1 cellular context compared by ENCODE assay signal in genomic region chr17:29010586-29010985, GRCh38.
TF ChIP-seq lines count a peak whose summit lies in the region.

No MANE protein-coding gene starts in this region.

TF ChIP-seq in H1, 55 proteins besides CTCF, POLR2A, EP300 and RAD21:
- no peak for TF ChIP-seq CREB1 (IDR thresholded peaks at IDR 0.05)
- TF ChIP-seq TAF1 (IDR thresholded peaks at IDR 0.05; ENCODE audit: low read depth, low read length): no peak
- peak; percentile 64 for TF ChIP-seq MAX (IDR thresholded peaks at IDR 0.05)
- TF ChIP-seq USF2 (IDR thresholded peaks at IDR 0.05; ENCODE audit: low read length): no peak
- no peak for TF ChIP-seq RXRA (IDR thresholded peaks at IDR 0.05; ENCODE audit: insufficient read depth, low read depth, low read length)
- TF ChIP-seq SRF (IDR thresholded peaks at IDR 0.05; ENCODE audit: low read depth, low read length): no peak
- 0 out of 2 replicates have a peak, but pooled peaks have one; percentile 44 for TF ChIP-seq YY1 (IDR thresholded peaks at IDR 0.05; ENCODE audit: low read depth, low read length)
- peak; percentile 50; the same call in 1 of the 2 replicates for TF ChIP-seq E2F6 (IDR thresholded peaks at IDR 0.05)
- TF ChIP-seq JUND (IDR thresholded peaks at IDR 0.05; ENCODE audit: low read length): no peak
